ENCODE assay signal across 19 cellular contexts in the genomic region with DNA sequence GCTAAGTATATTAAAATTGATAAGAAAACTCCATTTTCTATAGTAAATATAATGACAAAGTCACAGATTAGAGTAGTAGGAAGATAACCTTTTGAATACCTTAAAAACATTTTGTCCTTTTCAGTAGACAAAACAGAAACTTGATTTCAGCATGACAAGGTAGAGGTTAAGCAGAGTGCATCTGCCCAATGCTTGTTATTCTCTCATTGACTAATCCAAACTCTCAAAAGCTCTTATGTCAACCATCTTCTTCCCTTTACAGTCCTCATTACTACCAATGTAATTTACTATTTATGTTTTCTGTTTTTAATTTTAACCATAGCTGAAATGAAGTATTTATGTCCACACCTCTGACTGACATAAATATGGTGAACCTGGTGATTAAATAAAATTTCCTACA. TPM values are rescaled to one million over a fixed set of nuclear protein-coding genes. Genes with fewer than 3 reads are reported as not detected.
A peak's percentile ranks its signal among the peaks of the same experiment; 100 is the strongest.
DNase-seq lines count a peak whose midpoint lies in the region; ATAC-seq lines count a peak whose summit lies in the region.
"Had no signal": no experiment of that assay in that cellular context is flagged by ENCODE, and none has a peak within 500 bp of the region (broad histone marks: within the 10 kb centered on the region; RNA-seq: fewer than 3 reads in every experiment).

No MANE protein-coding gene starts in this region.

- no peaks in the 10 kb centered on the region for H3K27me3 ChIP-seq in Karpas-422 (ENCODE audit: low read length)
- H3K27me3 ChIP-seq: vagina had no signal

- peak; percentile 80 for ATAC-seq in activated naive CD8-positive, alpha-beta T cell treated with anti-CD3 and anti-CD28 coated beads, Interleukin-2, amount 50 U/mL, for 24 hours
- ATAC-seq in GM21723 (IDR thresholded peaks at IDR 0.05; ENCODE audit: unreplicated experiment) (peak; percentile 85), HG03095 (IDR thresholded peaks at IDR 0.05; ENCODE audit: unreplicated experiment) (peak; percentile 80), left colon (no peak)
- ATAC-seq in stimulated activated naive CD8-positive, alpha-beta T cell treated with anti-CD3 and anti-CD28 coated beads, Interleukin-15, amount 100 ng/mL, for 72 hours, result peak; percentile 91
- ATAC-seq: T-cell had no signal

- H3K36me3 ChIP-seq in Karpas-422 (ENCODE audit: insufficient read depth, low read length), result no peaks in the 10 kb centered on the region
- H3K36me3 ChIP-seq: vagina had no signal

- no peaks in the 10 kb centered on the region for H3K9me2 ChIP-seq in Karpas-422 (replicated peaks; ENCODE audit: insufficient read depth, low read length)

- peaks cover 2% of the 10 kb centered on the region for H3K27me3 Mint-ChIP-seq in activated naive CD8-positive, alpha-beta T cell treated with anti-CD3 and anti-CD28 coated beads, Interleukin-2, amount 50 U/mL, for 24 hours
- H3K27me3 Mint-ChIP-seq in activated naive CD8-positive, alpha-beta T cell treated with anti-CD3 and anti-CD28 coated beads for 36 hours, result peaks cover 10% of the 10 kb centered on the region
- no peaks in the 10 kb centered on the region for H3K27me3 Mint-ChIP-seq in stimulated activated naive CD8-positive, alpha-beta T cell treated with anti-CD3 and anti-CD28 coated beads, Interleukin-15, amount 100 ng/mL, for 72 hours

- no peaks in the 10 kb centered on the region for H3K9me3 Mint-ChIP-seq in activated naive CD8-positive, alpha-beta T cell treated with anti-CD3 and anti-CD28 coated beads, Interleukin-2, amount 50 U/mL, for 24 hours
- H3K9me3 Mint-ChIP-seq in activated naive CD8-positive, alpha-beta T cell treated with anti-CD3 and anti-CD28 coated beads for 36 hours, result no peaks in the 10 kb centered on the region
- no peaks in the 10 kb centered on the region for H3K9me3 Mint-ChIP-seq in stimulated activated naive CD8-positive, alpha-beta T cell treated with anti-CD3 and anti-CD28 coated beads, Interleukin-15, amount 100 ng/mL, for 72 hours
- H3K9me3 Mint-ChIP-seq: activated CD4-positive, alpha-beta T cell treated with anti-CD3 and anti-CD28 coated beads, Interleukin-2, amount 10 ng/mL, durations not matched to agents 24 days and 14 days; activated naive CD4-positive, alpha-beta T cell treated with anti-CD3 and anti-CD28 coated beads, Interleukin-2, amount 50 U/mL, for 24 hours; T-cell had no signal

- DNase-seq in activated naive CD8-positive, alpha-beta T cell treated with anti-CD3 and anti-CD28 coated beads, Interleukin-2, amount 50 U/mL, for 24 hours, result no peak
- no peak for DNase-seq in activated naive CD8-positive, alpha-beta T cell treated with anti-CD3 and anti-CD28 coated beads for 36 hours
- DNase-seq in stimulated activated naive CD8-positive, alpha-beta T cell treated with anti-CD3 and anti-CD28 coated beads, Interleukin-15, amount 100 ng/mL, for 72 hours, result no peak
- DNase-seq in nucleus accumbens (lab: John Stamatoyannopoulos, UW) (no peak), left colon (no peak), Karpas-422 (no peak)
- DNase-seq: ACHN; activated CD4-positive, alpha-beta T cell treated with anti-CD3 and anti-CD28 coated beads, Interleukin-2, amount 10 ng/mL, durations not matched to agents 24 days and 14 days; Calu3; KG1; NCI-H2081 treated with DMSO at 0.1 percent for 48 hours; stimulated activated CD8-positive, alpha-beta memory T cell treated with anti-CD3 and anti-CD28 coated beads, Interleukin-4, amount 100 ng/mL, for 48 hours; T-cell had no signal

- H3K4me1 ChIP-seq in Karpas-422 (ENCODE audit: low read length), result peaks cover 16% of the 10 kb centered on the region
- H3K4me1 ChIP-seq: parathyroid adenoma, vagina had no signal

- H3K4me3 ChIP-seq in Karpas-422 (ENCODE audit: low read length), result no peak overlapping the region
- H3K4me3 ChIP-seq: vagina had no signal

- no peak overlapping the region for H3K27ac ChIP-seq in Karpas-422 (ENCODE audit: low read length)
- H3K27ac ChIP-seq: parathyroid adenoma, vagina had no signal

- H3K36me3 Mint-ChIP-seq in activated naive CD8-positive, alpha-beta T cell treated with anti-CD3 and anti-CD28 coated beads, Interleukin-2, amount 50 U/mL, for 24 hours (ENCODE audit: low read depth), result peaks cover 4% of the 10 kb centered on the region
- H3K36me3 Mint-ChIP-seq in activated naive CD8-positive, alpha-beta T cell treated with anti-CD3 and anti-CD28 coated beads for 36 hours, result peaks cover 9% of the 10 kb centered on the region
- H3K36me3 Mint-ChIP-seq: T-cell had no signal

- H3K9me3 ChIP-seq in Karpas-422 (ENCODE audit: low read length), result no peaks in the 10 kb centered on the region
- H3K9me3 ChIP-seq: vagina had no signal

- no peak overlapping the region for H3K27ac Mint-ChIP-seq in activated naive CD8-positive, alpha-beta T cell treated with anti-CD3 and anti-CD28 coated beads, Interleukin-2, amount 50 U/mL, for 24 hours
- no peak overlapping the region for H3K27ac Mint-ChIP-seq in activated naive CD8-positive, alpha-beta T cell treated with anti-CD3 and anti-CD28 coated beads for 36 hours
- H3K27ac Mint-ChIP-seq in stimulated activated naive CD8-positive, alpha-beta T cell treated with anti-CD3 and anti-CD28 coated beads, Interleukin-15, amount 100 ng/mL, for 72 hours, result no peak overlapping the region
- H3K27ac Mint-ChIP-seq: activated CD4-positive, alpha-beta T cell treated with anti-CD3 and anti-CD28 coated beads, Interleukin-2, amount 10 ng/mL, durations not matched to agents 24 days and 14 days; activated naive CD4-positive, alpha-beta T cell treated with anti-CD3 and anti-CD28 coated beads, Interleukin-2, amount 50 U/mL, for 24 hours; T-cell had no signal

- no peak overlapping the region for H3K4me3 Mint-ChIP-seq in activated naive CD8-positive, alpha-beta T cell treated with anti-CD3 and anti-CD28 coated beads, Interleukin-2, amount 50 U/mL, for 24 hours
- H3K4me3 Mint-ChIP-seq in activated naive CD8-positive, alpha-beta T cell treated with anti-CD3 and anti-CD28 coated beads for 36 hours, result no peak overlapping the region
- no peak overlapping the region for H3K4me3 Mint-ChIP-seq in stimulated activated naive CD8-positive, alpha-beta T cell treated with anti-CD3 and anti-CD28 coated beads, Interleukin-15, amount 100 ng/mL, for 72 hours
- H3K4me3 Mint-ChIP-seq: activated CD4-positive, alpha-beta T cell treated with anti-CD3 and anti-CD28 coated beads, Interleukin-2, amount 10 ng/mL, durations not matched to agents 24 days and 14 days; activated naive CD4-positive, alpha-beta T cell treated with anti-CD3 and anti-CD28 coated beads, Interleukin-2, amount 50 U/mL, for 24 hours; T-cell had no signal

- no peaks in the 10 kb centered on the region for H4K20me1 ChIP-seq in Karpas-422 (ENCODE audit: insufficient read depth, low read depth, low read length)

- H3K79me2 ChIP-seq in Karpas-422 (ENCODE audit: low read length), result no peaks in the 10 kb centered on the region
- H3K79me2 ChIP-seq: parathyroid adenoma had no signal

- H3K9ac ChIP-seq in Karpas-422 (ENCODE audit: low read length), result no peak overlapping the region
- H3K9ac ChIP-seq: parathyroid adenoma had no signal

- H3K4me2 ChIP-seq in Karpas-422 (ENCODE audit: low read depth, low read length, poor library complexity, severe bottlenecking), result no peak overlapping the region

- no peak overlapping the region for H2AFZ ChIP-seq in Karpas-422 (ENCODE audit: low read length)
- H2AFZ ChIP-seq: parathyroid adenoma had no signal

- intact Hi-C loops in left colon (cut with DNase I, micrococcal nuclease), result no loop called here

- H3K4me1 Mint-ChIP-seq in activated naive CD8-positive, alpha-beta T cell treated with anti-CD3 and anti-CD28 coated beads, Interleukin-2, amount 50 U/mL, for 24 hours, result peaks cover 41% of the 10 kb centered on the region
- peaks cover 36% of the 10 kb centered on the region for H3K4me1 Mint-ChIP-seq in activated naive CD8-positive, alpha-beta T cell treated with anti-CD3 and anti-CD28 coated beads for 36 hours
- peaks cover 39% of the 10 kb centered on the region for H3K4me1 Mint-ChIP-seq in stimulated activated naive CD8-positive, alpha-beta T cell treated with anti-CD3 and anti-CD28 coated beads, Interleukin-15, amount 100 ng/mL, for 72 hours

RNA-seq across cellular contexts. Expression of gene NIPAL1, which starts 11.1 kb away (rescaled TPM):
- total RNA-seq in activated naive CD8-positive, alpha-beta T cell treated with anti-CD3 and anti-CD28 coated beads for 36 hours, result 1 to 10 TPM; 1.8 to 2.9 TPM
- 10 to 100 TPM; 43.5 to 53.6 TPM for total RNA-seq in left colon
- 0.89 and 3.0 TPM in 2 replicates for total RNA-seq in Karpas-422 (2014; rRNA removed; shearing (Covaris generic); ENCODE audit: low replicate concordance)

RNA-seq across cellular contexts. Expression of gene CNGA1, which starts 11.2 kb away (rescaled TPM):
- under 1 TPM; 0.34 to 0.64 TPM for total RNA-seq in activated naive CD8-positive, alpha-beta T cell treated with anti-CD3 and anti-CD28 coated beads for 36 hours
- 10 to 100 TPM in 1 of 2 donors, 1 to 10 TPM in 1; 4.0 to 11.5 TPM for total RNA-seq in left colon
- total RNA-seq in Karpas-422 (2014; rRNA removed; shearing (Covaris generic); ENCODE audit: low replicate concordance), result not detected in 2 replicates
- total RNA-seq: activated CD4-positive, alpha-beta T cell treated with anti-CD3 and anti-CD28 coated beads, Interleukin-2, amount 10 ng/mL, durations not matched to agents 24 days and 14 days; chondrocyte had no signal

Comparison
In these comparisons a context has a peak if more than half of its experiments do, and no peak if none do; other contexts are left out.
1. RNA of gene NIPAL1, which starts 11.1 kb away (total RNA-seq): 43.5 to 53.6 TPM in left colon; 1.8 to 2.9 TPM in activated naive CD8-positive, alpha-beta T cell treated with anti-CD3 and anti-CD28 coated beads for 36 hours and 0.89 to 3.0 TPM in Karpas-422; every median in the first group is over 10 times any median in the second.